ENCODE assay signal across 22 cellular contexts in the genomic region with DNA sequence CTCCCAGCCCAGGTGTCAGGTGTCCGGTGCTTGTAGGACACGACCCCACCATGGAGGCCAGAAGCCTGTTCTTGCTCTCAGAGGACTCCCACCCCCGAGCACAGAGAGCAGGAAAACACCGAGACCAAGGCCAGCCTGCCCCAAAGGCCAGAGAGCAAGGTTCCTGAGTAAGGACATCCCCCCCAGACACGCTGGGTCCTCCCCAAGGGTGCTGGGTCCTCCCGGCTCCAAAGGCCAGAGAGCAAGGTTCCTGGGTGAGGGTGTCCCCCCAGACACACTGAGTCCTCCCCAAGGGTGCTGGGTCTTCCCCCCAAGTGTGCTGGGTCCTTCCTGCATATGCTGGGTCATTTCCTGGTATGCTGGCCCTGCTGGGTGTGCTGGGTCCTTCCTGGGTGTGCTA. TPM values are rescaled to one million over a fixed set of nuclear protein-coding genes. Genes with fewer than 3 reads are reported as not detected.
DNase-seq lines count a peak whose midpoint lies in the region; ATAC-seq, FAIRE-seq and TF ChIP-seq lines count a peak whose summit lies in the region.
"Had no signal": no experiment of that assay in that cellular context is flagged by ENCODE, and none has a peak within 500 bp of the region (broad histone marks: within the 10 kb centered on the region; RNA-seq: fewer than 3 reads in every experiment).

No MANE protein-coding gene starts in this region.

- H4K91ac ChIP-seq in IMR-90 (ENCODE audit: insufficient read depth, low read depth, low read length): no peak overlapping the region

- TF ChIP-seq CTCF in HepG2 (CRISPR knock-in tag; IDR thresholded peaks at IDR 0.05) (no peak), right lobe of liver (IDR thresholded peaks at IDR 0.05) (no peak), IMR-90 (conservative IDR thresholded peaks at IDR 0.05; ENCODE audit: low read depth, low read length) (no peak)

- H3K36me3 ChIP-seq in HepG2 (replicated peaks in 1 of 2; ENCODE audit: control insufficient read depth in 1 of 2, insufficient read depth in 2 of 2, low read length in 2 of 2) (no peaks in the 10 kb centered on the region; a peak in 1 of 5 replicates), right lobe of liver (no peaks in the 10 kb centered on the region), IMR-90 (ENCODE audit: control insufficient read depth, insufficient read depth, low read length) (no peaks in the 10 kb centered on the region)

- H2BK120ac ChIP-seq in IMR-90 (ENCODE audit: low read depth, low read length): no peak overlapping the region

- peaks cover 2 to 24% of the 10 kb centered on the region in 2 experiments; a peak in 4 of 5 replicates for H3K27me3 ChIP-seq in HepG2 (ENCODE audit: control insufficient read depth in 1 of 2, insufficient read depth in 2 of 2, low read length in 2 of 2)
- no peaks in the 10 kb centered on the region for H3K27me3 ChIP-seq in right lobe of liver
- peaks cover 5% of the 10 kb centered on the region; the same call in 1 of the 2 replicates for H3K27me3 ChIP-seq in IMR-90 (ENCODE audit: control insufficient read depth, insufficient read depth, low read length)

- ATAC-seq in HepG2 (no peak), right lobe of liver (no peak), IMR-90 (ENCODE audit: low read depth) (no peak)
- ATAC-seq: A549; CD8-positive, alpha-beta T cell had no signal

- TF ChIP-seq EP300 in HepG2 (IDR thresholded peaks at IDR 0.05; ENCODE audit: low read depth in 2 of 2, low read length in 2 of 2) (no peak), HepG2 (CRISPR knock-in tag; IDR thresholded peaks at IDR 0.05; ENCODE audit: borderline replicate concordance) (no peak)

- no peak overlapping the region for H2BK20ac ChIP-seq in IMR-90 (ENCODE audit: low read depth, low read length)

- H3K18ac ChIP-seq in IMR-90 (ENCODE audit: low read depth, low read length): no peak overlapping the region

- BruUV-seq in HepG2 (replicated peaks; lab: Mats Ljungman, UMichigan) (no TSS peak), IMR-90 (replicated peaks; lab: Mats Ljungman, UMichigan) (no TSS peak)

- H3K4me1 ChIP-seq in HepG2 (ENCODE audit: insufficient read depth, low read length) (peaks cover 17% of the 10 kb centered on the region), right lobe of liver (no peaks in the 10 kb centered on the region), IMR-90 (ENCODE audit: control insufficient read depth, insufficient read depth, low read length) (no peaks in the 10 kb centered on the region)
- H3K4me1 ChIP-seq: A549, Caco-2 had no signal

- no peak overlapping the region for H2BK15ac ChIP-seq in IMR-90 (ENCODE audit: low read depth, low read length)

- H3K56ac ChIP-seq in IMR-90 (ENCODE audit: extremely low read depth, insufficient read depth, low read length): no peak overlapping the region

- no peak overlapping the region for H4K8ac ChIP-seq in IMR-90 (ENCODE audit: low read depth in 2 of 2, low read length in 2 of 2)

- no peak overlapping the region for H3K9ac ChIP-seq in HepG2 (ENCODE audit: insufficient read depth, low read depth, low read length)
- H3K9ac ChIP-seq in IMR-90 (ENCODE audit: low read depth, low read length): no peak overlapping the region

- no peaks in the 10 kb centered on the region for H3K36me3 Mint-ChIP-seq in activated CD4-positive, alpha-beta memory T cell treated with anti-CD3 and anti-CD28 coated beads, Interleukin-2, amount 10 ng/mL, durations not matched to agents 7 days and 5 days (ENCODE audit: low read depth)
- H3K36me3 Mint-ChIP-seq: CD8-positive, alpha-beta T cell had no signal

- in situ Hi-C loops in HepG2 (cut with HindIII; ENCODE audit: extremely low pct_ligation_motif_present, low pct_unique_long_range_greater_than_20kb): no loop called here
- in situ Hi-C loops in IMR-90 (cut with MboI; ENCODE audit: low sequenced_read_pairs): no loop called here

- H2AK9ac ChIP-seq in IMR-90 (replicated peaks; ENCODE audit: low read depth, low read length, poor library complexity): no peak overlapping the region

- POLR2A ChIA-PET in HepG2 (lab: Yijun Ruan, JAX): no interaction called here
- POLR2A ChIA-PET in IMR-90 (lab: Charles Lee; ENCODE audit: unreplicated experiment): no interaction called here
- POLR2A ChIA-PET in activated CD4-positive, alpha-beta memory T cell treated with anti-CD3 and anti-CD28 coated beads, Interleukin-2, amount 10 ng/mL, durations not matched to agents 7 days and 5 days (lab: Charles Lee): no interaction called here

- no peak overlapping the region for H3K27ac Mint-ChIP-seq in activated CD4-positive, alpha-beta memory T cell treated with anti-CD3 and anti-CD28 coated beads, Interleukin-2, amount 10 ng/mL, durations not matched to agents 7 days and 5 days
- H3K27ac Mint-ChIP-seq: B cell; CD4-positive, alpha-beta T cell; CD8-positive, alpha-beta T cell had no signal

- CTCF ChIA-PET in HepG2 (lab: Yijun Ruan, JAX; ENCODE audit: low intra/inter-chr PET ratio, low total read pairs) (no interaction called here), IMR-90 (lab: Yijun Ruan, JAX) (no interaction called here)
- CTCF ChIA-PET in activated CD4-positive, alpha-beta memory T cell treated with anti-CD3 and anti-CD28 coated beads, Interleukin-2, amount 10 ng/mL, durations not matched to agents 7 days and 5 days (lab: Charles Lee): no interaction called here

- no peaks in the 10 kb centered on the region for H3K9me1 ChIP-seq in IMR-90 (ENCODE audit: insufficient read depth, low read length)

- H3K23ac ChIP-seq in IMR-90 (ENCODE audit: low read depth, low read length): no peak overlapping the region

- H3K4me1 Mint-ChIP-seq in activated CD4-positive, alpha-beta memory T cell treated with anti-CD3 and anti-CD28 coated beads, Interleukin-2, amount 10 ng/mL, durations not matched to agents 7 days and 5 days: no peaks in the 10 kb centered on the region
- H3K4me1 Mint-ChIP-seq: B cell had no signal

- no peak overlapping the region for H3K14ac ChIP-seq in IMR-90 (replicated peaks; ENCODE audit: low read depth, low read length)

- DNase-seq in HepG2 (ENCODE audit: low spot score) (no peak), right lobe of liver (no peak), IMR-90 (no peak), left kidney (ENCODE audit: low read depth, low spot score) (peak; percentile 63), NCI-H1092 (lab: John Stamatoyannopoulos, UW) (no peak), LoVo (ENCODE audit: low spot score) (no peak)
- DNase-seq in activated CD4-positive, alpha-beta memory T cell treated with anti-CD3 and anti-CD28 coated beads, Interleukin-2, amount 10 ng/mL, durations not matched to agents 7 days and 5 days: no peak
- DNase-seq: AML-193; Caco-2; Calu3; CD4-positive, alpha-beta T cell; CD8-positive, alpha-beta T cell; DMS79 treated with DMSO at 0.1 percent for 48 hours; GF-D8 had no signal

- H3K9me3 Mint-ChIP-seq in activated CD4-positive, alpha-beta memory T cell treated with anti-CD3 and anti-CD28 coated beads, Interleukin-2, amount 10 ng/mL, durations not matched to agents 7 days and 5 days: no peaks in the 10 kb centered on the region
- H3K9me3 Mint-ChIP-seq: CD4-positive, alpha-beta T cell; CD8-positive, alpha-beta T cell had no signal

- H2AFZ ChIP-seq in HepG2 (ENCODE audit: low read length): no peak overlapping the region
- H2AFZ ChIP-seq in IMR-90 (replicated peaks; ENCODE audit: low read length, poor library complexity): peak overlapping the region; percentile 11

- dilution Hi-C loops in IMR-90 (cut with HindIII; ENCODE audit: low sequenced_read_pairs, unreplicated experiment): no loop called here

- H4K5ac ChIP-seq in IMR-90 (ENCODE audit: low read depth, low read length): no peak overlapping the region

- H3K79me1 ChIP-seq in IMR-90 (ENCODE audit: low read depth in 1 of 2, low read length in 2 of 2): no peaks in the 10 kb centered on the region

- H2AK5ac ChIP-seq in IMR-90 (ENCODE audit: low read depth, low read length): no peak overlapping the region

- no peak overlapping the region for H3K4me3 Mint-ChIP-seq in activated CD4-positive, alpha-beta memory T cell treated with anti-CD3 and anti-CD28 coated beads, Interleukin-2, amount 10 ng/mL, durations not matched to agents 7 days and 5 days
- H3K4me3 Mint-ChIP-seq: B cell; CD4-positive, alpha-beta T cell; CD8-positive, alpha-beta T cell had no signal

- H4K20me1 ChIP-seq in HepG2 (ENCODE audit: insufficient read depth, low read length) (0 out of 2 replicates have a peak, but pooled peaks cover 4% of the 10 kb centered on the region), IMR-90 (ENCODE audit: insufficient read depth, low read length) (no peaks in the 10 kb centered on the region)

- H3K4me2 ChIP-seq in HepG2 (ENCODE audit: low read depth, low read length): 0 out of 2 replicates have a peak overlapping the region, but pooled peaks have one; percentile 36
- no peak overlapping the region for H3K4me2 ChIP-seq in IMR-90 (ENCODE audit: low read depth, low read length)
- H3K4me2 ChIP-seq: A549 had no signal

- FAIRE-seq in HepG2 (lab: Jason Lieb, UNC): no peak
- FAIRE-seq: A549, D721Med, G401.6, GM12891, GM18507 had no signal

- TF ChIP-seq POLR2A in HepG2 (IDR thresholded peaks at IDR 0.05; ENCODE audit: insufficient read depth in 1 of 2, low read depth in 2 of 2, low read length in 2 of 2) (no peak), right lobe of liver (IDR thresholded peaks at IDR 0.05) (no peak), IMR-90 (IDR thresholded peaks at IDR 0.05; ENCODE audit: low read depth, low read length) (no peak)

- no peaks in the 10 kb centered on the region for H3K9me3 ChIP-seq in HepG2 (ENCODE audit: low read length)
- no peaks in the 10 kb centered on the region for H3K9me3 ChIP-seq in right lobe of liver
- H3K9me3 ChIP-seq in IMR-90 (ENCODE audit: control insufficient read depth, insufficient read depth, low read length): no peaks in the 10 kb centered on the region
- H3K9me3 ChIP-seq: A549, Caco-2 had no signal

- no peaks in the 10 kb centered on the region for H3K79me2 ChIP-seq in HepG2 (ENCODE audit: insufficient read depth, low read length)

- intact Hi-C loops in HepG2 (cut with micrococcal nuclease; ENCODE audit: unreplicated experiment): no loop called here
- intact Hi-C loops in right lobe of liver (cut with DNase I): no loop called here
- intact Hi-C loops in IMR-90 (cut with micrococcal nuclease): no loop called here

- WGBS in HepG2 (ENCODE audit: low lambda C conversion rate): 33% methylated on average over 1 of the region's 6 CpGs
- no CpG with 5 or more reads among the region's 6 CpGs for WGBS in right lobe of liver (ENCODE audit: insufficient coverage, low coverage, low lambda C conversion rate, missing lambda C conversion rate)
- WGBS in IMR-90 (ENCODE audit: extremely low coverage in 2 of 2, insufficient read length in 1 of 2), 2 experiments: 79% methylated on average over 4 of the region's 6 CpGs; no CpG with 5 or more reads in 1 of the 2 experiments

- no peaks in the 10 kb centered on the region for H3K27me3 Mint-ChIP-seq in activated CD4-positive, alpha-beta memory T cell treated with anti-CD3 and anti-CD28 coated beads, Interleukin-2, amount 10 ng/mL, durations not matched to agents 7 days and 5 days
- H3K27me3 Mint-ChIP-seq: B cell; CD4-positive, alpha-beta T cell had no signal

- H3K4me3 ChIP-seq in HepG2 (replicated peaks in 1 of 3; ENCODE audit: insufficient read depth in 1 of 3, low read depth in 2 of 3, low read length in 3 of 3) (peak overlapping the region in 2 of 3 experiments; percentile 20 to 33; a peak in 3 of 6 replicates), right lobe of liver (no peak overlapping the region), IMR-90 (ENCODE audit: insufficient read depth, low read depth, low read length) (no peak overlapping the region)
- H3K4me3 ChIP-seq: A549 had no signal

- H3K27ac ChIP-seq in HepG2 (ENCODE audit: extremely low read length, insufficient read depth, low read length): no peak overlapping the region
- H3K27ac ChIP-seq in right lobe of liver: no peak overlapping the region
- no peak overlapping the region for H3K27ac ChIP-seq in IMR-90 (ENCODE audit: insufficient read depth, low read length)
- H3K27ac ChIP-seq: 22Rv1, A549, C4-2B had no signal

- TF ChIP-seq RAD21 in HepG2 (CRISPR knock-in tag; IDR thresholded peaks at IDR 0.05): no peak
- TF ChIP-seq RAD21 in IMR-90 (IDR thresholded peaks at IDR 0.05; ENCODE audit: low read length): no peak

- no peak overlapping the region for H3K4ac ChIP-seq in IMR-90 (ENCODE audit: low read depth, low read length)

- no peak overlapping the region for H2BK5ac ChIP-seq in IMR-90 (ENCODE audit: low read depth, low read length, poor library complexity, severe bottlenecking)

RNA-seq across cellular contexts. Expression of a gene that starts 40.0 kb away (rescaled TPM):
- total RNA-seq in HepG2 (2016; rRNA removed; fragmentation: Illumina TruSeq; extraction: Trizol) (0.76 and 1.9 TPM in 2 replicates), right lobe of liver (1 to 10 TPM; 2.2 to 9.6 (median 4.4) TPM), IMR-90 (2012; rRNA removed) (0.56 and 0.72 TPM in 2 replicates)
- total RNA-seq in HepG2 (2016; cell fraction: cytosol; rRNA removed; fragmentation: Illumina TruSeq; extraction: Trizol; ENCODE audit: low read depth): 0.18 and 0.61 TPM in 2 replicates
- 0.70 and 2.7 TPM in 2 replicates for total RNA-seq in HepG2 (2016; cell fraction: insoluble cytoplasmic fraction; rRNA removed; fragmentation: Illumina TruSeq; extraction: Trizol)
- total RNA-seq in HepG2 (2016; cell fraction: membrane; rRNA removed; fragmentation: Illumina TruSeq; extraction: Trizol): 0.52 and 0.96 TPM in 2 replicates
- 2.7 and 3.4 TPM in 2 replicates for total RNA-seq in HepG2 (2016; cell fraction: nucleus; rRNA removed; fragmentation: Illumina TruSeq; extraction: Trizol)
- polyA plus RNA-seq in HepG2 (2011; rRNA removed) (1.9 and 3.5 TPM in 2 replicates), IMR-90 (2012; rRNA removed) (4.1 and 5.4 TPM in 2 replicates)
- polyA plus RNA-seq in HepG2 (2011; cell fraction: cytosol; rRNA removed): 0.90 and 1.8 TPM in 2 replicates
- polyA plus RNA-seq in HepG2 (2011; cell fraction: nucleus; rRNA removed): 68.1 and 94.7 TPM in 2 replicates
- 3.6 and 4.8 TPM in 2 replicates for polyA plus RNA-seq in HepG2 (2012)
- 0.09 and 0.19 TPM in 2 replicates for polyA plus RNA-seq in HepG2 (2016; cell fraction: cytosol; fragmentation: Illumina TruSeq; extraction: Trizol; ENCODE audit: low read depth)
- 0.80 and 1.3 TPM in 2 replicates for polyA plus RNA-seq in HepG2 (2016; cell fraction: insoluble cytoplasmic fraction; fragmentation: Illumina TruSeq; extraction: Trizol; ENCODE audit: low read depth)
- 0.19 and 0.34 TPM in 2 replicates for polyA plus RNA-seq in HepG2 (2016; cell fraction: membrane; fragmentation: Illumina TruSeq; extraction: Trizol; ENCODE audit: low read depth)
- polyA plus RNA-seq in HepG2 (2016; cell fraction: nucleus; fragmentation: Illumina TruSeq; extraction: Trizol; ENCODE audit: insufficient read depth, low read depth): 8.1 and 10.4 TPM in 2 replicates
- 3.5 and 4.6 TPM in 2 replicates for polyA minus RNA-seq in HepG2 (2011; rRNA and poly(A)+ RNA removed; ENCODE audit: low replicate concordance)
- 1.7 and 2.4 TPM in 2 replicates for polyA minus RNA-seq in HepG2 (2011; cell fraction: cytosol; rRNA and poly(A)+ RNA removed)
- polyA minus RNA-seq in HepG2 (2011; cell fraction: nucleus; rRNA and poly(A)+ RNA removed): 5.6 and 10.6 TPM in 2 replicates
- polyA plus RNA-seq in IMR-90 (2012; cell fraction: cytosol; rRNA removed): 3.4 and 5.5 TPM in 2 replicates
- 18.4 and 59.0 TPM in 2 replicates for polyA plus RNA-seq in IMR-90 (2012; cell fraction: nucleus; rRNA removed; ENCODE audit: low replicate concordance)
- total RNA-seq in activated CD4-positive, alpha-beta memory T cell treated with anti-CD3 and anti-CD28 coated beads, Interleukin-2, amount 10 ng/mL, durations not matched to agents 7 days and 5 days: 10 to 100 TPM; 15.6 to 20.2 TPM

RNA-seq across cellular contexts. Expression of a gene that starts 53.6 kb away (rescaled TPM):
- total RNA-seq in HepG2 (2016; rRNA removed; fragmentation: Illumina TruSeq; extraction: Trizol): 21.3 and 31.7 TPM in 2 replicates
- total RNA-seq in HepG2 (2016; cell fraction: cytosol; rRNA removed; fragmentation: Illumina TruSeq; extraction: Trizol; ENCODE audit: low read depth): 5.7 and 6.3 TPM in 2 replicates
- total RNA-seq in HepG2 (2016; cell fraction: insoluble cytoplasmic fraction; rRNA removed; fragmentation: Illumina TruSeq; extraction: Trizol): 20.0 and 34.6 TPM in 2 replicates
- 26.8 and 28.4 TPM in 2 replicates for total RNA-seq in HepG2 (2016; cell fraction: membrane; rRNA removed; fragmentation: Illumina TruSeq; extraction: Trizol)
- 13.9 and 17.8 TPM in 2 replicates for total RNA-seq in HepG2 (2016; cell fraction: nucleus; rRNA removed; fragmentation: Illumina TruSeq; extraction: Trizol)
- polyA plus RNA-seq in HepG2 (2011; rRNA removed): 37.4 and 44.3 TPM in 2 replicates
- 39.8 and 48.5 TPM in 2 replicates for polyA plus RNA-seq in HepG2 (2011; cell fraction: cytosol; rRNA removed)
- polyA plus RNA-seq in HepG2 (2011; cell fraction: nucleus; rRNA removed): 18.5 and 21.7 TPM in 2 replicates
- 32.1 and 36.9 TPM in 2 replicates for polyA plus RNA-seq in HepG2 (2012)
- 9.7 and 10.7 TPM in 2 replicates for polyA plus RNA-seq in HepG2 (2016; cell fraction: cytosol; fragmentation: Illumina TruSeq; extraction: Trizol; ENCODE audit: low read depth)
- polyA plus RNA-seq in HepG2 (2016; cell fraction: insoluble cytoplasmic fraction; fragmentation: Illumina TruSeq; extraction: Trizol; ENCODE audit: low read depth): 66.4 and 67.1 TPM in 2 replicates
- 27.9 and 28.2 TPM in 2 replicates for polyA plus RNA-seq in HepG2 (2016; cell fraction: membrane; fragmentation: Illumina TruSeq; extraction: Trizol; ENCODE audit: low read depth)
- polyA plus RNA-seq in HepG2 (2016; cell fraction: nucleus; fragmentation: Illumina TruSeq; extraction: Trizol; ENCODE audit: insufficient read depth, low read depth): 42.7 TPM in 2 replicates
- polyA minus RNA-seq in HepG2 (2011; rRNA and poly(A)+ RNA removed; ENCODE audit: low replicate concordance): 33.6 and 37.3 TPM in 2 replicates
- polyA minus RNA-seq in HepG2 (2011; cell fraction: cytosol; rRNA and poly(A)+ RNA removed): 24.6 and 30.2 TPM in 2 replicates
- 8.0 and 10.2 TPM in 2 replicates for polyA minus RNA-seq in HepG2 (2011; cell fraction: nucleus; rRNA and poly(A)+ RNA removed)
- 10 to 100 TPM; 42.5 to 54.6 (median 53.4) TPM for total RNA-seq in right lobe of liver
- total RNA-seq in IMR-90 (2012; rRNA removed): 25.3 and 25.6 TPM in 2 replicates
- polyA plus RNA-seq in IMR-90 (2012; rRNA removed): 38.1 and 39.5 TPM in 2 replicates
- polyA plus RNA-seq in IMR-90 (2012; cell fraction: cytosol; rRNA removed): 33.5 and 37.2 TPM in 2 replicates
- 11.6 and 15.3 TPM in 2 replicates for polyA plus RNA-seq in IMR-90 (2012; cell fraction: nucleus; rRNA removed; ENCODE audit: low replicate concordance)
- total RNA-seq in activated CD4-positive, alpha-beta memory T cell treated with anti-CD3 and anti-CD28 coated beads, Interleukin-2, amount 10 ng/mL, durations not matched to agents 7 days and 5 days: 10 to 100 TPM; 15.9 to 17.3 TPM

Comparison
In these comparisons a context has a peak if more than half of its experiments do, and no peak if none do; other contexts are left out.
1. H3K4me3 ChIP-seq: peak in HepG2 (2 of 3); none in right lobe of liver (0 of 3) and IMR-90 (single experiment).